ENCODE assay signal across 18 cellular contexts in the genomic region with DNA sequence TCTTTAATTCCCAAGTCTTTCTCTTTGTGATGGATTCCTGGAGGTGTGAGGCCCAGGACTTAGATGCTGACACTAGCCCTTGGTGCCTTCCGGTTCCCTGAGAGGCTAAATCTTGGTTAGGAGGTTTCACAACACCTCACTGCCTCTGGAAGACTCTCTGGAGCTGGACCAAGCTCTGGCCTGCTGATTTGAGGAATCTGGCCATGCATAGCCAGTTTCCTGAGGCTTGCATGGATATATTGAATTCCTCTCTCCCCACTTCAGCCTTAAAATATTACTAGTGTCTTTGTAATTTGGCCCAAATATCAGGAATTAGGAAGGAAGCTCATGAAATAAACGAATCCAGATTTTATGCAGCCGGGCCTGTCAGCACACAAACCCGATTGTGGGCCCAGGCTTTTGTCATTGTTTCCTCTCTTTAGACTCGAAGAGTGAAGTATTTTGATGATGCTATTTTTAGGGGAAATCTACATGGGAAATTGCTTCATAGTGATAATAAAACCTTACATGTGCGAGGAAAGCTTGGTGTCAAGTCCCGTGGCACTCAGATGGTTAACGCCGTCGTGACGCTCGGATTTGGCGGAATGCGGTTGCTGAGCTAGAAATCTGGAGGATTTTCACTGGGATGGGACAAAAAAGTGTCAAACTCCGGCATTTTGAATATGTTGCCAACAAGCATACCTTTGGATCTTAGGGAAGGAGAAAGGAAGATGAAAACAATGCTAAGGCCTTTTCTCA.
DNase-seq lines count a peak whose midpoint lies in the region; ATAC-seq and TF ChIP-seq lines count a peak whose summit lies in the region.
"Had no signal": no experiment of that assay in that cellular context is flagged by ENCODE, and none has a peak within 500 bp of the region (broad histone marks: within the 10 kb centered on the region; RNA-seq: fewer than 3 reads in every experiment).

No MANE protein-coding gene starts in this region.

- H3K23ac ChIP-seq in H9 (ENCODE audit: insufficient read length, low read depth, low read length) = no peak overlapping the region

- no peak for TF ChIP-seq POLR2A in right lobe of liver (IDR thresholded peaks at IDR 0.05)

- H3K36me3 Mint-ChIP-seq in chondrocyte (ENCODE audit: low read depth) = no peaks in the 10 kb centered on the region
- no peaks in the 10 kb centered on the region; a peak in 1 of 7 replicates for H3K36me3 Mint-ChIP-seq in H9 (ENCODE audit: insufficient read depth in 1 of 3, low read depth in 3 of 3)
- H3K36me3 Mint-ChIP-seq: activated naive CD4-positive, alpha-beta T cell treated with anti-CD3 and anti-CD28 coated beads, Interleukin-2, amount 10 ng/mL, durations not matched to agents 7 days and 5 days; naive thymus-derived CD4-positive, alpha-beta T cell; WTC11 had no signal

- no peaks in the 10 kb centered on the region for H3K23me2 ChIP-seq in H9 (ENCODE audit: insufficient read length, low read depth, low read length, poor library complexity, severe bottlenecking)

- no peak overlapping the region for H3K9ac ChIP-seq in liver (ENCODE audit: low read depth in 1 of 2, low read length in 2 of 2)
- no peak overlapping the region for H3K9ac ChIP-seq in mucosa of rectum (ENCODE audit: low read depth in 1 of 2, low read length in 2 of 2)
- no peak overlapping the region for H3K9ac ChIP-seq in H9 (ENCODE audit: extremely low read depth, insufficient read length, low read length)

- no peak overlapping the region for H4K8ac ChIP-seq in H9 (replicated peaks; ENCODE audit: insufficient read length, low read depth, low read length)

- H3K9me3 ChIP-seq in liver (ENCODE audit: control insufficient read depth in 4 of 4, low read length in 3 of 4) (no peaks in the 10 kb centered on the region), right lobe of liver (no peaks in the 10 kb centered on the region), mucosa of rectum (ENCODE audit: control insufficient read depth in 2 of 2, low read length in 2 of 2) (no peaks in the 10 kb centered on the region), upper lobe of right lung (no peaks in the 10 kb centered on the region), H9 (ENCODE audit: control insufficient read depth, low read depth, low read length) (no peaks in the 10 kb centered on the region)

- H3K27ac Mint-ChIP-seq in chondrocyte (ENCODE audit: unreplicated experiment) (no peak overlapping the region), H9 (no peak overlapping the region)
- H3K27ac Mint-ChIP-seq: activated naive CD4-positive, alpha-beta T cell treated with anti-CD3 and anti-CD28 coated beads, Interleukin-2, amount 10 ng/mL, durations not matched to agents 7 days and 5 days; naive thymus-derived CD4-positive, alpha-beta T cell; WTC11 had no signal

- H2BK15ac ChIP-seq in H9 (ENCODE audit: low read depth, low read length) = no peak overlapping the region

- H3K27ac ChIP-seq in liver (ENCODE audit: low read depth in 1 of 2, low read length in 2 of 2) = peak overlapping the region; percentile 15 to 37
- no peak overlapping the region for H3K27ac ChIP-seq in right lobe of liver
- H3K27ac ChIP-seq in mucosa of rectum (ENCODE audit: low read depth in 2 of 2, low read length in 2 of 2) = peak overlapping the region; percentile 24 to 38
- H3K27ac ChIP-seq in upper lobe of right lung = peak overlapping the region; percentile 42
- H3K27ac ChIP-seq in H9 (ENCODE audit: insufficient read length, low read depth, low read length) = no peak overlapping the region
- H3K27ac ChIP-seq: hepatocyte, PC-9 had no signal

- no peak for DNase-seq in right lobe of liver
- DNase-seq in chondrocyte (ENCODE audit: low spot score) = peak; percentile 26
- no peak for DNase-seq in upper lobe of right lung
- DNase-seq in activated gamma-delta T cell (lab: John Stamatoyannopoulos, UW) = no peak
- no peak for DNase-seq in NCI-H2227 (lab: John Stamatoyannopoulos, UW; ENCODE audit: unreplicated experiment)
- no peak for DNase-seq in H9
- DNase-seq: ACHN; activated naive CD4-positive, alpha-beta T cell treated with anti-CD3 and anti-CD28 coated beads, Interleukin-2, amount 10 ng/mL, durations not matched to agents 7 days and 5 days; cerebellar nuclear complex; naive thymus-derived CD4-positive, alpha-beta T cell; NCI-H1417; PC-9; stimulated activated CD4-positive, alpha-beta T cell treated with anti-CD3 and anti-CD28 coated beads, Interleukin-4, amount 100 ng/mL, for 4 hours had no signal

- H3K79me1 ChIP-seq in H9 (ENCODE audit: insufficient read depth, low read depth, low read length, poor library complexity, severe bottlenecking) = no peaks in the 10 kb centered on the region

- no peak overlapping the region for H3K18ac ChIP-seq in H9 (ENCODE audit: insufficient read length, low read depth, low read length)

- H2BK20ac ChIP-seq in H9 (ENCODE audit: low read depth, low read length, poor library complexity, severe bottlenecking) = no peak overlapping the region

- no peak overlapping the region for H3K4me2 ChIP-seq in H9 (ENCODE audit: insufficient read depth, insufficient read length, low read length)
- H3K4me2 ChIP-seq: hepatocyte, PC-9 had no signal

- TF ChIP-seq RAD21 in liver (IDR thresholded peaks at IDR 0.05) = no peak

- no peaks in the 10 kb centered on the region for H3K79me2 ChIP-seq in H9 (ENCODE audit: insufficient read depth, low read length)
- H3K79me2 ChIP-seq: hepatocyte had no signal

- H2BK5ac ChIP-seq in H9 (ENCODE audit: insufficient read length, low read length) = no peak overlapping the region

- H3K27me3 Mint-ChIP-seq in chondrocyte (ENCODE audit: low read depth) (peaks cover 39% of the 10 kb centered on the region), H9 (ENCODE audit: low read depth) (peaks cover 60% of the 10 kb centered on the region)

- no peak overlapping the region for H4K5ac ChIP-seq in H9 (ENCODE audit: insufficient read length, low read depth, low read length)

- H3K4me3 Mint-ChIP-seq in chondrocyte (ENCODE audit: unreplicated experiment) = no peak overlapping the region
- H3K4me3 Mint-ChIP-seq in H9 = no peak overlapping the region
- H3K4me3 Mint-ChIP-seq: activated naive CD4-positive, alpha-beta T cell treated with anti-CD3 and anti-CD28 coated beads, Interleukin-2, amount 10 ng/mL, durations not matched to agents 7 days and 5 days; naive thymus-derived CD4-positive, alpha-beta T cell; WTC11 had no signal

- no peaks in the 10 kb centered on the region for H3K9me3 Mint-ChIP-seq in chondrocyte (ENCODE audit: low read depth)
- H3K9me3 Mint-ChIP-seq in H9 = peaks cover 0 to 84% of the 10 kb centered on the region in 2 experiments; a peak in 2 of 5 replicates
- H3K9me3 Mint-ChIP-seq: activated naive CD4-positive, alpha-beta T cell treated with anti-CD3 and anti-CD28 coated beads, Interleukin-2, amount 10 ng/mL, durations not matched to agents 7 days and 5 days; WTC11 had no signal

- H2BK12ac ChIP-seq in H9 (ENCODE audit: insufficient read length, low read depth, low read length) = no peak overlapping the region

- H2BK120ac ChIP-seq in H9 (ENCODE audit: low read depth, low read length, poor library complexity, severe bottlenecking) = no peak overlapping the region

- no peak overlapping the region for H2AK5ac ChIP-seq in H9 (ENCODE audit: insufficient read length, low read length)

- intact Hi-C loops in right lobe of liver (cut with DNase I) = no loop called here
- intact Hi-C loops in upper lobe of right lung (cut with DNase I) = no loop called here

- 76% methylated on average over 15 of the region's 15 CpGs for WGBS in liver
- 51% methylated on average over 15 of the region's 15 CpGs for WGBS in right lobe of liver (ENCODE audit: insufficient coverage, low coverage, low lambda C conversion rate, missing lambda C conversion rate)
- no CpG with 5 or more reads among the region's 15 CpGs for WGBS in H9 (ENCODE audit: extremely low coverage, insufficient read length, low lambda C conversion rate)

- H2AFZ ChIP-seq in H9 (ENCODE audit: low read length) = no peak overlapping the region
- H2AFZ ChIP-seq: hepatocyte, PC-9 had no signal

- no peak overlapping the region for H3K14ac ChIP-seq in H9 (ENCODE audit: insufficient read depth, low read length)

- H3K4ac ChIP-seq in H9 (ENCODE audit: low read depth, low read length) = no peak overlapping the region

- H3K27me3 ChIP-seq in liver (ENCODE audit: control insufficient read depth in 4 of 4, insufficient read depth in 4 of 4, low read length in 3 of 4) (peaks cover 0 to 6% (median 4%) of the 10 kb centered on the region in 4 donors), right lobe of liver (no peaks in the 10 kb centered on the region), mucosa of rectum (ENCODE audit: control insufficient read depth in 2 of 2, insufficient read depth in 2 of 2, low read length in 2 of 2) (peaks cover 2 to 3% of the 10 kb centered on the region in 2 donors), upper lobe of right lung (peaks cover 27% of the 10 kb centered on the region), H9 (ENCODE audit: insufficient read depth, low read length) (peaks cover 12% of the 10 kb centered on the region; the same call in 1 of the 2 replicates)

- ATAC-seq in right lobe of liver = no peak
- no peak for ATAC-seq in upper lobe of right lung
- ATAC-seq: K562; naive thymus-derived CD4-positive, alpha-beta T cell had no signal

- peaks cover 3% of the 10 kb centered on the region for H3K4me1 Mint-ChIP-seq in chondrocyte (ENCODE audit: low read depth)
- peaks cover 0 to 3% of the 10 kb centered on the region in 2 experiments; a peak in 1 of 4 replicates for H3K4me1 Mint-ChIP-seq in H9
- H3K4me1 Mint-ChIP-seq: activated naive CD4-positive, alpha-beta T cell treated with anti-CD3 and anti-CD28 coated beads, Interleukin-2, amount 10 ng/mL, durations not matched to agents 7 days and 5 days had no signal

- no peak overlapping the region for H4K91ac ChIP-seq in H9 (ENCODE audit: insufficient read length, low read depth, low read length)

- H3T11ph ChIP-seq in H9 (ENCODE audit: low read length) = no peak overlapping the region

- peaks cover 0 to 14% (median 0%) of the 10 kb centered on the region in 4 donors for H3K4me1 ChIP-seq in liver (ENCODE audit: control insufficient read depth in 4 of 4, insufficient read depth in 4 of 4, low read length in 3 of 4)
- H3K4me1 ChIP-seq in right lobe of liver = no peaks in the 10 kb centered on the region
- H3K4me1 ChIP-seq in mucosa of rectum (ENCODE audit: control insufficient read depth in 2 of 2, insufficient read depth in 2 of 2, low read length in 2 of 2) = peaks cover 0 to 9% of the 10 kb centered on the region in 2 donors
- H3K4me1 ChIP-seq in upper lobe of right lung = peaks cover 18% of the 10 kb centered on the region
- no peaks in the 10 kb centered on the region for H3K4me1 ChIP-seq in H9 (ENCODE audit: insufficient read depth, low read length)

- no peak overlapping the region for H3K4me3 ChIP-seq in liver (ENCODE audit: low read depth in 1 of 3, low read length in 3 of 3)
- H3K4me3 ChIP-seq in right lobe of liver = no peak overlapping the region
- no peak overlapping the region for H3K4me3 ChIP-seq in mucosa of rectum (ENCODE audit: low read length in 2 of 2)
- no peak overlapping the region for H3K4me3 ChIP-seq in upper lobe of right lung
- H3K4me3 ChIP-seq: hepatocyte, K562, PC-9 had no signal

- H3K36me3 ChIP-seq in liver (ENCODE audit: control insufficient read depth in 4 of 4, insufficient read depth in 3 of 4, low read depth in 1 of 4, low read length in 3 of 4) (no peaks in the 10 kb centered on the region), right lobe of liver (no peaks in the 10 kb centered on the region), mucosa of rectum (ENCODE audit: control insufficient read depth in 2 of 2, insufficient read depth in 2 of 2, low read length in 2 of 2) (no peaks in the 10 kb centered on the region), upper lobe of right lung (no peaks in the 10 kb centered on the region)

- H4K20me1 ChIP-seq in H9 (ENCODE audit: control insufficient read depth, insufficient read depth, insufficient read length) = peaks cover 2% of the 10 kb centered on the region

- no peak overlapping the region for H3K56ac ChIP-seq in H9 (ENCODE audit: insufficient read length, low read depth, low read length)

- TF ChIP-seq CTCF in liver (IDR thresholded peaks at IDR 0.05; ENCODE audit: low read depth, low read length, missing input control) (no peak), right lobe of liver (IDR thresholded peaks at IDR 0.05) (no peak), chondrocyte (IDR thresholded peaks at IDR 0.05) (no peak), upper lobe of right lung (IDR thresholded peaks at IDR 0.05) (no peak), H9 (conservative IDR thresholded peaks at IDR 0.05) (no peak)

Comparison
In these comparisons a context has a peak if more than half of its experiments do, and no peak if none do; other contexts are left out.
1. H3K27ac ChIP-seq: peak in liver (2 of 2), mucosa of rectum (2 of 2) and upper lobe of right lung (single experiment); none in right lobe of liver (0 of 3) and H9 (single experiment).